9 cellular contexts compared by ENCODE assay signal in the genomic region with DNA sequence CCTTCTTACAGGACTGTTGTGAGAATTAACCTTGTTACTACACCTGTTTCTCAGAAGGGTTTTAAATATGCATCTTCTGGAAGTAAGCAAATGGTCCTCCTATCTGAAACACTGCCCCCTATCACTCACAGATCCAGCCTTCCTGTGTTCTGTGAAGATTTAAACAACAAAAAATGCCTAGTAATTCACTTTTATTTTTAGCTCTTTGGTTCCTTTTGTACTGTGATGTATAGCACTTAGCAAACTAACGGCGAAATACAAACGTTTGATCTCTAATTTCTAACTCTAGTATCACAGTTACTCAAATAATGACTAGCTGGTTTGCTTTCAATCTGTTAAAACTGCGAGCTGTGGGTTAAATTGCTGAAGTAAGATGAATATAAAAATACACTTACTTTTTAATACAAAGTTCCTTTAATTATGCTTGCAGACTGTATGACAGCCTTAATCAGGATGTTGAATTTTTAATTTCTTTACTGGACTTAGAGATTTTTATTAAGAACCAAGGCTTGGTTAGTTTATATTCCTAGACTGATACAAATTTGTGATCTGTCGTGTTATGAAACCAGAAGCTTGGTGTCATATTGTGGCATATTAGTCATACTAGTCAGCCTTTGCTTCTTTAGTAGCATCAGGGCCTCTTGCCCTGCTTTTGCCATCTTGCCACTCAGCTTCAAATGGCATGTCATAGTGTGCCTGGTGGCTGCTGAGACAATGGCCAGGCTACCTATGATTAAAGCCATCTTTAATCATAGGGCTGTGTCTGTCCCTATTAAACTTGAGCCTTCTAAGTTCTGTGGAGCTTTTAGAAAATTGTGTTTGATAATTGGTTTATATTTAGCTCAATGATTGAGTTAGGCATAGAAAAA. TPM values are rescaled to one million over a fixed set of nuclear protein-coding genes. Genes with fewer than 3 reads are reported as not detected.
DNase-seq lines count a peak whose midpoint lies in the region; ATAC-seq, FAIRE-seq and TF ChIP-seq lines count a peak whose summit lies in the region.
"Had no signal": no experiment of that assay in that cellular context is flagged by ENCODE, and none has a peak within 500 bp of the region (broad histone marks: within the 10 kb centered on the region; RNA-seq: fewer than 3 reads in every experiment).

No MANE protein-coding gene starts in this region.

- no peak for TF ChIP-seq RAD21 in A549 (conservative IDR thresholded peaks at IDR 0.05 in 1 of 2, IDR thresholded peaks at IDR 0.05 in 1 of 2)

- peak overlapping the region; percentile 86 for H3K27ac Mint-ChIP-seq in activated CD4-positive, alpha-beta T cell treated with anti-CD3 and anti-CD28 coated beads, Interleukin-2, amount 10 ng/mL, durations not matched to agents 7 days and 5 days
- H3K27ac Mint-ChIP-seq in stimulated activated naive CD8-positive, alpha-beta T cell treated with anti-CD3 and anti-CD28 coated beads, Interleukin-15, amount 100 ng/mL, for 72 hours: peak overlapping the region; percentile 49 to 86

- H3K4me1 ChIP-seq in A549 (peaks cover 23% of the 10 kb centered on the region), right cardiac atrium (ENCODE audit: control insufficient read depth, insufficient read depth, low read length) (peaks cover 7% of the 10 kb centered on the region)

- H3K4me2 ChIP-seq in A549: no peak overlapping the region

- TF ChIP-seq POLR2A in A549 (IDR thresholded peaks at IDR 0.05; ENCODE audit: low read length): no peak

- 54% methylated on average over 5 of the region's 5 CpGs for WGBS in A549 (ENCODE audit: missing lambda C conversion rate)
- 60% methylated on average over 5 of the region's 5 CpGs for WGBS in right cardiac atrium

- FAIRE-seq in A549 (lab: Jason Lieb, UNC): no peak
- FAIRE-seq: H1 had no signal

- no peak for TF ChIP-seq EP300 in A549 (IDR thresholded peaks at IDR 0.05)

- H3K9me3 ChIP-seq in A549: no peaks in the 10 kb centered on the region
- H3K9me3 ChIP-seq in right cardiac atrium (ENCODE audit: control insufficient read depth, low read length): no peaks in the 10 kb centered on the region

- POLR2A ChIA-PET in A549 (lab: Yijun Ruan, JAX): interaction anchor here (2.1 kb wide), 1 partner anchor 9 kb away, joined by 14 read pairs; the partner anchor contains the start of gene EIF3J
- POLR2A ChIA-PET in activated CD4-positive, alpha-beta T cell treated with anti-CD3 and anti-CD28 coated beads, Interleukin-2, amount 10 ng/mL, durations not matched to agents 7 days and 5 days (lab: Charles Lee): interaction anchor here (0.6 to 1.2 kb wide), 2 partner anchors 10 to 215 kb away, joined by 3 to 4 read pairs; partner anchors contain the start of gene EIF3J

- peak; percentile 52 to 61; a peak in 5 of 6 replicates for ATAC-seq in A549
- ATAC-seq in GM18502 (IDR thresholded peaks at IDR 0.05; ENCODE audit: poor library complexity, unreplicated experiment): peak; percentile 81
- ATAC-seq in HG03342 (IDR thresholded peaks at IDR 0.05; ENCODE audit: unreplicated experiment): peak; percentile 72
- peak; percentile 49 to 60 for ATAC-seq in right cardiac atrium
- ATAC-seq in stimulated activated naive CD8-positive, alpha-beta T cell treated with anti-CD3 and anti-CD28 coated beads, Interleukin-15, amount 100 ng/mL, for 72 hours: peak; percentile 98
- no peak for ATAC-seq in HG02840 (IDR thresholded peaks at IDR 0.05; ENCODE audit: low FRiP score, unreplicated experiment)

- peak overlapping the region; percentile 55 for H3K4me3 Mint-ChIP-seq in activated CD4-positive, alpha-beta T cell treated with anti-CD3 and anti-CD28 coated beads, Interleukin-2, amount 10 ng/mL, durations not matched to agents 7 days and 5 days
- peak overlapping the region; percentile 55 to 63 for H3K4me3 Mint-ChIP-seq in stimulated activated naive CD8-positive, alpha-beta T cell treated with anti-CD3 and anti-CD28 coated beads, Interleukin-15, amount 100 ng/mL, for 72 hours

- H3K36me3 Mint-ChIP-seq in activated CD4-positive, alpha-beta T cell treated with anti-CD3 and anti-CD28 coated beads, Interleukin-2, amount 10 ng/mL, durations not matched to agents 7 days and 5 days (ENCODE audit: low read depth): peaks cover 47% of the 10 kb centered on the region

- H3K27ac ChIP-seq in A549 (no peak overlapping the region), right cardiac atrium (ENCODE audit: low read length) (no peak overlapping the region)

- peaks cover 46% of the 10 kb centered on the region for H3K4me1 Mint-ChIP-seq in activated CD4-positive, alpha-beta T cell treated with anti-CD3 and anti-CD28 coated beads, Interleukin-2, amount 10 ng/mL, durations not matched to agents 7 days and 5 days
- H3K4me1 Mint-ChIP-seq in stimulated activated naive CD8-positive, alpha-beta T cell treated with anti-CD3 and anti-CD28 coated beads, Interleukin-15, amount 100 ng/mL, for 72 hours: peaks cover 63% of the 10 kb centered on the region

- no peak for DNase-seq in A549 (ENCODE audit: low read depth in 1 of 2, low spot score in 1 of 2)
- DNase-seq in activated CD4-positive, alpha-beta T cell treated with anti-CD3 and anti-CD28 coated beads, Interleukin-2, amount 10 ng/mL, durations not matched to agents 7 days and 5 days: peak; percentile 29
- DNase-seq in right cardiac atrium: no peak
- peak; percentile 63 to 80 for DNase-seq in stimulated activated naive CD8-positive, alpha-beta T cell treated with anti-CD3 and anti-CD28 coated beads, Interleukin-15, amount 100 ng/mL, for 72 hours
- no peak for DNase-seq in hypothalamus (lab: John Stamatoyannopoulos, UW)

- H3K27me3 ChIP-seq in right cardiac atrium (ENCODE audit: control insufficient read depth, insufficient read depth): no peaks in the 10 kb centered on the region

- TF ChIP-seq CTCF in A549 (IDR thresholded peaks at IDR 0.05): peak; percentile 40; the same call in 2 of the 3 replicates

- H3K4me3 ChIP-seq in A549: no peak overlapping the region
- no peak overlapping the region for H3K4me3 ChIP-seq in right cardiac atrium (ENCODE audit: low read length)

- no peaks in the 10 kb centered on the region for H3K9me3 Mint-ChIP-seq in activated CD4-positive, alpha-beta T cell treated with anti-CD3 and anti-CD28 coated beads, Interleukin-2, amount 10 ng/mL, durations not matched to agents 7 days and 5 days
- peaks cover 0 to 7% of the 10 kb centered on the region in 2 donors for H3K9me3 Mint-ChIP-seq in stimulated activated naive CD8-positive, alpha-beta T cell treated with anti-CD3 and anti-CD28 coated beads, Interleukin-15, amount 100 ng/mL, for 72 hours

- no peaks in the 10 kb centered on the region for H3K27me3 Mint-ChIP-seq in activated CD4-positive, alpha-beta T cell treated with anti-CD3 and anti-CD28 coated beads, Interleukin-2, amount 10 ng/mL, durations not matched to agents 7 days and 5 days
- no peaks in the 10 kb centered on the region for H3K27me3 Mint-ChIP-seq in stimulated activated naive CD8-positive, alpha-beta T cell treated with anti-CD3 and anti-CD28 coated beads, Interleukin-15, amount 100 ng/mL, for 72 hours

- intact Hi-C loops in right cardiac atrium (cut with DNase I): no loop called here

- CTCF ChIA-PET in A549 (lab: Yijun Ruan, JAX): interaction anchor here (0.8 to 2.4 kb wide), 6 partner anchors 9 to 108 kb away, joined by 3 to 11 read pairs (median 4); partner anchors contain the start of gene EIF3J
- CTCF ChIA-PET in activated CD4-positive, alpha-beta T cell treated with anti-CD3 and anti-CD28 coated beads, Interleukin-2, amount 10 ng/mL, durations not matched to agents 7 days and 5 days (lab: Charles Lee): interaction anchor here (0.6 to 1.7 kb wide), 7 partner anchors 9 to 192 kb away, joined by 3 to 9 read pairs (median 4); partner anchors contain the start of gene EIF3J

TF ChIP-seq in A549, 52 proteins besides CTCF, POLR2A, EP300 and RAD21 (continues in another document):
- no peak for TF ChIP-seq NFE2L2 (conservative IDR thresholded peaks at IDR 0.05; ENCODE audit: low read length)
- TF ChIP-seq RFX5 (IDR thresholded peaks at IDR 0.05): no peak
- no peak for TF ChIP-seq POLR2AphosphoS2 (conservative IDR thresholded peaks at IDR 0.05; ENCODE audit: low read length)
- TF ChIP-seq FOXS1 (CRISPR knock-in tag; IDR thresholded peaks at IDR 0.05): no peak
- no peak for TF ChIP-seq HEYL (CRISPR knock-in tag; IDR thresholded peaks at IDR 0.05)
- no peak for TF ChIP-seq HOXB5 (CRISPR knock-in tag; IDR thresholded peaks at IDR 0.05)
- no peak for TF ChIP-seq REST (IDR thresholded peaks at IDR 0.05)

RNA-seq across cellular contexts. Expression of gene EIF3J, which starts 9.2 kb away (rescaled TPM):
- polyA plus RNA-seq in A549 (2011; rRNA removed): 91.3 and 114 TPM in 2 replicates
- 32.7 and 33.0 TPM in 2 replicates for polyA plus RNA-seq in A549 (2012; cell fraction: cytosol; rRNA removed)
- 8.7 and 11.4 TPM in 2 replicates for polyA plus RNA-seq in A549 (2012; cell fraction: nucleus; rRNA removed)
- 88.5 to 107 TPM (median 90.6 TPM) in 3 replicates for polyA plus RNA-seq in A549 (2017; fragmentation: RNase III; extraction: RNeasy Plus Mini Kit Qiagen cat#74134 plus additional on column Dnase treatment)
- polyA minus RNA-seq in A549 (2011; rRNA and poly(A)+ RNA removed): 20.6 and 23.1 TPM in 2 replicates
- 10 to 100 TPM; 86.1 to 94.9 TPM for total RNA-seq in activated CD4-positive, alpha-beta T cell treated with anti-CD3 and anti-CD28 coated beads, Interleukin-2, amount 10 ng/mL, durations not matched to agents 7 days and 5 days
- 10 to 100 TPM; 52.9 to 73.5 (median 65.7) TPM for total RNA-seq in right cardiac atrium
- polyA plus RNA-seq in right cardiac atrium: 40.8 TPM

Comparison
In these comparisons a context has a peak if more than half of its experiments do, and no peak if none do; other contexts are left out.
1. DNase-seq: peak in activated CD4-positive, alpha-beta T cell treated with anti-CD3 and anti-CD28 coated beads, Interleukin-2, amount 10 ng/mL, durations not matched to agents 7 days and 5 days (single experiment) and stimulated activated naive CD8-positive, alpha-beta T cell treated with anti-CD3 and anti-CD28 coated beads, Interleukin-15, amount 100 ng/mL, for 72 hours (2 of 2); none in A549 (0 of 2), right cardiac atrium (0 of 3) and hypothalamus (0 of 51).